Comparison of ENCODE assay signal across 7 cellular contexts in the genomic region with DNA sequence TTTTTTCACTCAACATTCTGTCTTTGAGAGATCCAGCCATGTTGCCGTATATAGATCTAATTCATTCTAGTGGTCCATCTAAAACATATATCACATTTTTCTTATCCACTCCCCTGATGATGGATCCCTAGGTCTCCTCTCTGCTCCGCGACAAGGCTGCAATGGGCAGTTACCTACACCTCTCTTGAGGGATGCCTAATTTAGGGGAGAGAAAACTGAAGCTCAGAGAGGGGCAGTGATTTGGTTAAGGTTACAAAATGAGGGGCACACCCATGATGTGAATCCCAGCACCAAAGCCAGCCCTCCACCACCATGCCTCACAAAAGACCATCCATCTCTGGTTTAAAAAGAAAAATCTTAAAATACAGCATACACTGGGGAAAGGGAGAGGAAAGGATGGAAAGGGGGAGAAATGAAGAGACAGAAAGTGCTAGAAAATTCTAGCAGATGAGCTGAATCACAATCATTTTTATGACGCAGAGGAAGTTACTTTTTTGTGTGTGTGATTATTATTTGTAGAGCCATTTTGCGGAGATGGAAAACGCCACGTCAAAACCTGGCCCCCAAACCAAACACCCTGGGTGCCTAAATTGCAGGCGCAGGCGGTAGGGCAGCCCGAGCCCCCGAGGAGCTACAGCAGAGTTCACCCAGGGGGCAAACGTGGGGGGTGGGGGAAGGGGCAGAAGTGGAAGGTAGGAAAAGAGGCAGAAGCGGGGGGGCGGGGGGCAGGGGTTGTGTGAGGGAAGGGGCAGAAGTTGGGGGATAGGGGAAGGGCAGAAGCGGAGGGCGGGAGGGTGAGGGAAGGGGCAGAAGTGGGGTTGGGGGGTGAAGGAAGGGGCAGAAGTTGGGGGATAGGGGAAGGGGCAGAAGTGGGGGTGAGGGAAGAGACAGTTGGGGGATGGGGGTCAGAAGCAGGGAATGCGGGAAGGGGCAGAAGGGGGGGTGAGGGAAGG. TPM values are rescaled to one million over a fixed set of nuclear protein-coding genes. Genes with fewer than 3 reads are reported as not detected.
DNase-seq lines count a peak whose midpoint lies in the region; ATAC-seq and TF ChIP-seq lines count a peak whose summit lies in the region.

No MANE protein-coding gene starts in this region.

- H3K4me3 ChIP-seq in HUES48 (ENCODE audit: low read depth, low read length) (peak overlapping the region; percentile 43), fibroblast of villous mesenchyme (ENCODE audit: low read depth, low read length) (peak overlapping the region; percentile 40)

- peaks cover 20% of the 10 kb centered on the region for H3K36me3 ChIP-seq in HUES48 (ENCODE audit: control insufficient read depth, insufficient read depth, low read length)

- no peaks in the 10 kb centered on the region for H3K27me3 ChIP-seq in HUES48 (ENCODE audit: control insufficient read depth, insufficient read depth, low read length)

- H3K9me3 ChIP-seq in HUES48 (ENCODE audit: control insufficient read depth, insufficient read depth, low read length), result peaks cover 28% of the 10 kb centered on the region

- no peak for ATAC-seq in activated CD8-positive, alpha-beta T cell treated with anti-CD3 and anti-CD28 coated beads, Interleukin-2, amount 10 ng/mL, durations not matched to agents 7 days and 5 days
- ATAC-seq in stimulated activated effector memory CD8-positive, alpha-beta T cell treated with anti-CD3 and anti-CD28 coated beads, Interleukin-12 subunit alpha, Interleukin-12 subunit beta, amount 100 ng/mL, for 72 hours, result no peak
- no peak for ATAC-seq in GM19463 (IDR thresholded peaks at IDR 0.05; ENCODE audit: unreplicated experiment)
- no peak for ATAC-seq in HG02623 (IDR thresholded peaks at IDR 0.05; ENCODE audit: unreplicated experiment)

- no peaks in the 10 kb centered on the region for H3K27me3 Mint-ChIP-seq in activated CD8-positive, alpha-beta T cell treated with anti-CD3 and anti-CD28 coated beads, Interleukin-2, amount 10 ng/mL, durations not matched to agents 7 days and 5 days (ENCODE audit: low read depth)

- no peak for DNase-seq in activated CD8-positive, alpha-beta T cell treated with anti-CD3 and anti-CD28 coated beads, Interleukin-2, amount 10 ng/mL, durations not matched to agents 7 days and 5 days
- peak; percentile 37 for DNase-seq in fibroblast of villous mesenchyme (ENCODE audit: low read depth)
- DNase-seq in stimulated activated effector memory CD8-positive, alpha-beta T cell treated with anti-CD3 and anti-CD28 coated beads, Interleukin-12 subunit alpha, Interleukin-12 subunit beta, amount 100 ng/mL, for 72 hours (ENCODE audit: low spot score in 2 of 2), result no peak
- DNase-seq in NCI-H2171 treated with DMSO at 0.1 percent for 48 hours (lab: John Stamatoyannopoulos, UW), result no peak

- H3K27ac ChIP-seq in HUES48 (ENCODE audit: low read depth, low read length), result peak overlapping the region; percentile 66

- H3K27ac Mint-ChIP-seq in activated CD8-positive, alpha-beta T cell treated with anti-CD3 and anti-CD28 coated beads, Interleukin-2, amount 10 ng/mL, durations not matched to agents 7 days and 5 days, result peak overlapping the region; percentile 87
- H3K27ac Mint-ChIP-seq in stimulated activated effector memory CD8-positive, alpha-beta T cell treated with anti-CD3 and anti-CD28 coated beads, Interleukin-12 subunit alpha, Interleukin-12 subunit beta, amount 100 ng/mL, for 72 hours, result peak overlapping the region; percentile 93

- peak overlapping the region; percentile 72 for H3K4me3 Mint-ChIP-seq in activated CD8-positive, alpha-beta T cell treated with anti-CD3 and anti-CD28 coated beads, Interleukin-2, amount 10 ng/mL, durations not matched to agents 7 days and 5 days
- peak overlapping the region; percentile 69 for H3K4me3 Mint-ChIP-seq in stimulated activated effector memory CD8-positive, alpha-beta T cell treated with anti-CD3 and anti-CD28 coated beads, Interleukin-12 subunit alpha, Interleukin-12 subunit beta, amount 100 ng/mL, for 72 hours

- H3K9ac ChIP-seq in HUES48 (ENCODE audit: low read depth, low read length), result no peak overlapping the region

- peaks cover 22% of the 10 kb centered on the region for H3K36me3 Mint-ChIP-seq in activated CD8-positive, alpha-beta T cell treated with anti-CD3 and anti-CD28 coated beads, Interleukin-2, amount 10 ng/mL, durations not matched to agents 7 days and 5 days (ENCODE audit: low read depth)
- peaks cover 50% of the 10 kb centered on the region for H3K36me3 Mint-ChIP-seq in stimulated activated effector memory CD8-positive, alpha-beta T cell treated with anti-CD3 and anti-CD28 coated beads, Interleukin-12 subunit alpha, Interleukin-12 subunit beta, amount 100 ng/mL, for 72 hours

- CTCF ChIA-PET in activated CD8-positive, alpha-beta T cell treated with anti-CD3 and anti-CD28 coated beads, Interleukin-2, amount 10 ng/mL, durations not matched to agents 7 days and 5 days (lab: Charles Lee), result interaction anchor here (0.8 to 1.8 kb wide), 2 partner anchors 8 to 9 kb away, joined by 3 to 4 read pairs; no protein-coding TSS in a partner anchor

- H3K9me3 Mint-ChIP-seq in activated CD8-positive, alpha-beta T cell treated with anti-CD3 and anti-CD28 coated beads, Interleukin-2, amount 10 ng/mL, durations not matched to agents 7 days and 5 days (ENCODE audit: insufficient read depth), result no peaks in the 10 kb centered on the region
- H3K9me3 Mint-ChIP-seq in stimulated activated effector memory CD8-positive, alpha-beta T cell treated with anti-CD3 and anti-CD28 coated beads, Interleukin-12 subunit alpha, Interleukin-12 subunit beta, amount 100 ng/mL, for 72 hours, result peaks cover 2% of the 10 kb centered on the region

- TF ChIP-seq CTCF in fibroblast of villous mesenchyme (IDR thresholded peaks at IDR 0.05; ENCODE audit: insufficient read depth, low read depth, low read length), result no peak

- peaks cover 5% of the 10 kb centered on the region for H3K4me1 ChIP-seq in HUES48 (ENCODE audit: control insufficient read depth, insufficient read depth, low read length)

- peaks cover 31% of the 10 kb centered on the region for H3K4me1 Mint-ChIP-seq in activated CD8-positive, alpha-beta T cell treated with anti-CD3 and anti-CD28 coated beads, Interleukin-2, amount 10 ng/mL, durations not matched to agents 7 days and 5 days (ENCODE audit: low read depth)
- H3K4me1 Mint-ChIP-seq in stimulated activated effector memory CD8-positive, alpha-beta T cell treated with anti-CD3 and anti-CD28 coated beads, Interleukin-12 subunit alpha, Interleukin-12 subunit beta, amount 100 ng/mL, for 72 hours, result peaks cover 35% of the 10 kb centered on the region

- POLR2A ChIA-PET in activated CD8-positive, alpha-beta T cell treated with anti-CD3 and anti-CD28 coated beads, Interleukin-2, amount 10 ng/mL, durations not matched to agents 7 days and 5 days (lab: Charles Lee), result interaction anchor here (0.5 to 1.8 kb wide), 2 partner anchors 9 to 22 kb away, joined by 5 to 9 read pairs; no protein-coding TSS in a partner anchor

RNA-seq across cellular contexts. Expression of a gene that starts 1.3 kb away (rescaled TPM):
- total RNA-seq in activated CD8-positive, alpha-beta T cell treated with anti-CD3 and anti-CD28 coated beads, Interleukin-2, amount 10 ng/mL, durations not matched to agents 7 days and 5 days, result 10 to 100 TPM; 18.1 to 20.0 TPM
- total RNA-seq in fibroblast of villous mesenchyme, result 11.9 and 13.0 TPM in 2 replicates

RNA-seq across cellular contexts. Expression of a gene that starts 13.0 kb away (rescaled TPM):
- 10 to 100 TPM; 11.5 to 11.6 TPM for total RNA-seq in activated CD8-positive, alpha-beta T cell treated with anti-CD3 and anti-CD28 coated beads, Interleukin-2, amount 10 ng/mL, durations not matched to agents 7 days and 5 days
- total RNA-seq in fibroblast of villous mesenchyme, result 8.6 and 11.0 TPM in 2 replicates

RNA-seq across cellular contexts. Expression of a gene that starts 32.3 kb away (rescaled TPM):
- total RNA-seq in activated CD8-positive, alpha-beta T cell treated with anti-CD3 and anti-CD28 coated beads, Interleukin-2, amount 10 ng/mL, durations not matched to agents 7 days and 5 days, result not detected
- total RNA-seq in fibroblast of villous mesenchyme, result 3.5 and 3.9 TPM in 2 replicates
